11 cellular contexts compared by ENCODE assay signal in genomic region chr6:10847684-10848083, GRCh38. TPM values are rescaled to one million over a fixed set of nuclear protein-coding genes. Genes with fewer than 3 reads are reported as not detected.
A peak's percentile ranks its signal among the peaks of the same experiment; 100 is the strongest.
DNase-seq lines count a peak whose midpoint lies in the region; ATAC-seq and TF ChIP-seq lines count a peak whose summit lies in the region.
"Had no signal": no experiment of that assay in that cellular context is flagged by ENCODE, and none has a peak within 500 bp of the region (broad histone marks: within the 10 kb centered on the region; RNA-seq: fewer than 3 reads in every experiment).

No MANE protein-coding gene starts in this region.

- H3K79me2 ChIP-seq in OCI-LY1 (ENCODE audit: insufficient read depth, low read length) = no peaks in the 10 kb centered on the region

- DNase-seq in AG04450 (ENCODE audit: low read depth, low spot score) (no peak), EL (peak; percentile 6), fibroblast of villous mesenchyme (ENCODE audit: low read depth) (no peak), A172 (ENCODE audit: low spot score) (no peak), spleen (no peak), GM20000 (ENCODE audit: low spot score) (no peak)
- DNase-seq: activated CD4-positive, alpha-beta T cell treated with anti-CD3 and anti-CD28 coated beads for 1 hour; activated naive CD4-positive, alpha-beta T cell treated with anti-CD3 and anti-CD28 coated beads, Interleukin-2, amount 10 ng/mL, durations not matched to agents 7 days and 5 days had no signal

- H3K4me2 ChIP-seq in OCI-LY1 (ENCODE audit: low read length) = no peak overlapping the region

- intact Hi-C loops in spleen (cut with DNase I; ENCODE audit: low total_unique reads) = no loop called here

- no peaks in the 10 kb centered on the region for H3K9me2 ChIP-seq in OCI-LY1 (ENCODE audit: low read depth, low read length)

- H3K9ac ChIP-seq in OCI-LY1 (ENCODE audit: low read length) = no peak overlapping the region

- ATAC-seq in GM21390 (IDR thresholded peaks at IDR 0.05; ENCODE audit: unreplicated experiment) = no peak

- H3K36me3 ChIP-seq in OCI-LY1 (ENCODE audit: insufficient read depth, low read length) (no peaks in the 10 kb centered on the region), spleen (no peaks in the 10 kb centered on the region)

- H3K27me3 ChIP-seq in AG04450 (ENCODE audit: control insufficient read depth, insufficient read depth, low read length) (no peaks in the 10 kb centered on the region), OCI-LY1 (ENCODE audit: insufficient read depth, low read length) (no peaks in the 10 kb centered on the region), spleen (replicated peaks in 1 of 7) (no peaks in the 10 kb centered on the region)
- H3K27me3 ChIP-seq: tibial nerve had no signal

- TF ChIP-seq POLR2A in spleen (IDR thresholded peaks at IDR 0.05) = no peak

- TF ChIP-seq CTCF in AG04450 (IDR thresholded peaks at IDR 0.05; ENCODE audit: low read depth, low read length) (peak; percentile 29; the same call in 1 of the 2 replicates), OCI-LY1 (IDR thresholded peaks at IDR 0.05; ENCODE audit: low read length) (peak; percentile 32; the same call in 1 of the 2 replicates), fibroblast of villous mesenchyme (IDR thresholded peaks at IDR 0.05; ENCODE audit: insufficient read depth, low read depth, low read length) (peak; percentile 22), spleen (IDR thresholded peaks at IDR 0.05 in 8 of 11, conservative IDR thresholded peaks at IDR 0.05 in 3 of 11) (peak in 3 of 11 experiments; percentile 13 to 26 (median 15)), GM20000 (IDR thresholded peaks at IDR 0.05; ENCODE audit: extremely low read depth, missing control alignments) (no peak)

- POLR2A ChIA-PET in AG04450 (lab: Yijun Ruan, JAX) = no interaction called here

- no peaks in the 10 kb centered on the region for H4K20me1 ChIP-seq in OCI-LY1 (ENCODE audit: insufficient read depth, low read length)

- H3K9me3 ChIP-seq in AG04450 (ENCODE audit: control insufficient read depth, insufficient read depth, low read length) (no peaks in the 10 kb centered on the region), OCI-LY1 (ENCODE audit: low read length) (no peaks in the 10 kb centered on the region), spleen (peaks cover 0 to 3% (median 0%) of the 10 kb centered on the region in 8 donors)

- H3K4me3 ChIP-seq in AG04450 (ENCODE audit: low read depth, low read length) (no peak overlapping the region), OCI-LY1 (ENCODE audit: low read depth, low read length, poor library complexity, severe bottlenecking) (no peak overlapping the region), fibroblast of villous mesenchyme (ENCODE audit: low read depth, low read length) (no peak overlapping the region), spleen (no peak overlapping the region)
- H3K4me3 ChIP-seq: tibial nerve had no signal

- no peak overlapping the region for H3K27ac ChIP-seq in AG04450 (ENCODE audit: low read depth, low read length)
- H3K27ac ChIP-seq in OCI-LY1 (ENCODE audit: low read depth, low read length, poor library complexity, severe bottlenecking) = no peak overlapping the region
- no peak overlapping the region for H3K27ac ChIP-seq in spleen
- H3K27ac ChIP-seq: tibial nerve had no signal

- CTCF ChIA-PET in AG04450 (lab: Charles Lee) = interaction anchor here (0.5 to 1.1 kb wide), 3 partner anchors 104 to 707 kb away, joined by 3 read pairs; no protein-coding TSS in a partner anchor

- H3K4me1 ChIP-seq in OCI-LY1 (ENCODE audit: insufficient read depth, low read length, severe bottlenecking) (no peaks in the 10 kb centered on the region), spleen (no peaks in the 10 kb centered on the region)
- H3K4me1 ChIP-seq: tibial nerve had no signal

- no peaks in the 10 kb centered on the region for H3F3A ChIP-seq in OCI-LY1 (ENCODE audit: insufficient read depth, low read length)

- 78 to 85% (median 82%) methylated on average over 3 of the region's 3 CpGs for WGBS in spleen, 5 donors

- no peak overlapping the region for H2AFZ ChIP-seq in OCI-LY1 (ENCODE audit: low read length)

RNA-seq across cellular contexts. Expression of gene MAK, which starts 9.3 kb away (rescaled TPM):
- polyA plus RNA-seq in AG04450 (2011; rRNA removed) (not detected in 2 replicates), spleen (under 1 TPM; 0.05 to 0.19 (median 0.11) TPM)
- not detected in 2 replicates for polyA minus RNA-seq in AG04450 (2011; rRNA and poly(A)+ RNA removed)
- total RNA-seq in fibroblast of villous mesenchyme (not detected in 2 replicates), spleen (1 to 10 TPM in 4 of 7 donors, under 1 TPM in 3; 0.39 to 2.2 (median 1.1) TPM)
- total RNA-seq in A172 (2014; rRNA removed; shearing (Covaris generic)) = 0.02 TPM in 1 of 2 replicates, not detected in the other

RNA-seq across cellular contexts. Expression of gene GCM2, which starts 34.2 kb away (rescaled TPM):
- polyA plus RNA-seq in AG04450 (2011; rRNA removed) (not detected in 2 replicates), spleen (not detected)
- not detected in 2 replicates for polyA minus RNA-seq in AG04450 (2011; rRNA and poly(A)+ RNA removed)
- total RNA-seq in fibroblast of villous mesenchyme (not detected in 2 replicates), spleen (not detected)
- total RNA-seq in A172 (2014; rRNA removed; shearing (Covaris generic)) = not detected in 2 replicates
- total RNA-seq: tibial nerve had no signal

RNA-seq across cellular contexts. Expression of gene SYCP2L, which starts 39.2 kb away (rescaled TPM):
- polyA plus RNA-seq in AG04450 (2011; rRNA removed) = 0.22 and 0.38 TPM in 2 replicates
- polyA minus RNA-seq in AG04450 (2011; rRNA and poly(A)+ RNA removed) = 0.30 TPM in 1 of 2 replicates, not detected in the other
- 0.64 TPM in 1 of 2 replicates, not detected in the other for total RNA-seq in fibroblast of villous mesenchyme
- total RNA-seq in A172 (2014; rRNA removed; shearing (Covaris generic)) = 0.07 and 0.57 TPM in 2 replicates
- total RNA-seq in spleen = under 1 TPM in 5 of 7 donors, not detected in 2; 0.20 to 0.83 (median 0.34) TPM
- polyA plus RNA-seq in spleen = under 1 TPM; 0.06 to 0.17 (median 0.12) TPM
